Comparison of ENCODE assay signal across 8 cellular contexts in genomic region chrX:373641-374471, GRCh38. TPM values are rescaled to one million over a fixed set of nuclear protein-coding genes. Genes with fewer than 3 reads are reported as not detected.
A peak's percentile ranks its signal among the peaks of the same experiment; 100 is the strongest.
DNase-seq lines count a peak whose midpoint lies in the region; ATAC-seq and TF ChIP-seq lines count a peak whose summit lies in the region.

No MANE protein-coding gene starts in this region.

- H3K27me3 ChIP-seq in heart right ventricle (peaks cover 0 to 41% (median 14%) of the 10 kb centered on the region in 7 donors), gastrocnemius medialis (no peaks in the 10 kb centered on the region), body of pancreas (peaks cover 0 to 3% of the 10 kb centered on the region in 2 donors)

- in situ Hi-C loops in gastrocnemius medialis (cut with MboI; ENCODE audit: low sequenced_read_pairs in 4 of 4), result no loop called here

- H3K36me3 ChIP-seq in heart right ventricle (no peaks in the 10 kb centered on the region), gastrocnemius medialis (no peaks in the 10 kb centered on the region), body of pancreas (replicated peaks in 1 of 2; ENCODE audit: insufficient read depth in 1 of 2, low read depth in 2 of 2) (no peaks in the 10 kb centered on the region)

- DNase-seq in activated T-cell treated with anti-CD3 and anti-CD28 coated beads for 4 hours (peak; percentile 9), heart right ventricle (peak in 1 of 2 donors; percentile 55), gastrocnemius medialis (peak; percentile 39 to 44), body of pancreas (no peak), NCI-H446 (lab: John Stamatoyannopoulos, UW) (no peak)

- H3K27ac ChIP-seq in heart right ventricle (peak overlapping the region in 9 of 10 donors; percentile 33 to 93 (median 83)), gastrocnemius medialis (peak overlapping the region; percentile 89 to 98 (median 94)), body of pancreas (no peak overlapping the region)

- TF ChIP-seq CTCF in heart right ventricle (IDR thresholded peaks at IDR 0.05) (no peak), gastrocnemius medialis (IDR thresholded peaks at IDR 0.05 in 4 of 5, conservative IDR thresholded peaks at IDR 0.05 in 1 of 5) (no peak), body of pancreas (IDR thresholded peaks at IDR 0.05) (no peak)

- H3K4me1 ChIP-seq in heart right ventricle (peaks cover 0 to 52% (median 24%) of the 10 kb centered on the region in 9 donors), gastrocnemius medialis (peaks cover 29 to 30% of the 10 kb centered on the region in 2 donors), body of pancreas (peaks cover 19% of the 10 kb centered on the region)

- peak; percentile 39 to 48 for TF ChIP-seq POLR2A in gastrocnemius medialis (IDR thresholded peaks at IDR 0.05)
- TF ChIP-seq POLR2A in body of pancreas (IDR thresholded peaks at IDR 0.05), result no peak

- ATAC-seq in GM19438 (IDR thresholded peaks at IDR 0.05; ENCODE audit: low read depth, unreplicated experiment) (peak; percentile 61), heart right ventricle (peak; percentile 18 to 49 (median 34)), gastrocnemius medialis (peak; percentile 16 to 17), HG02840 (IDR thresholded peaks at IDR 0.05; ENCODE audit: low FRiP score, unreplicated experiment) (no peak), body of pancreas (no peak), GM18517 (IDR thresholded peaks at IDR 0.05; ENCODE audit: unreplicated experiment) (no peak)

- peak overlapping the region; percentile 21 to 62 (median 51) for H3K4me3 ChIP-seq in heart right ventricle
- peak overlapping the region; percentile 65 to 69 (median 66) for H3K4me3 ChIP-seq in gastrocnemius medialis
- H3K4me3 ChIP-seq in body of pancreas, result no peak overlapping the region

- H3K9me3 ChIP-seq in heart right ventricle (no peaks in the 10 kb centered on the region), gastrocnemius medialis (no peaks in the 10 kb centered on the region), body of pancreas (no peaks in the 10 kb centered on the region)

- 0 to 1% methylated on average over 68 to 93 of the region's 93 CpGs for WGBS in heart right ventricle, 2 donors
- 0 to 1% methylated on average over 6 to 92 of the region's 93 CpGs for WGBS in body of pancreas, 2 donors

- intact Hi-C loops in heart right ventricle (cut with DNase I), result no loop called here
- intact Hi-C loops in gastrocnemius medialis (cut with DNase I; ENCODE audit: low total_unique reads), result loop anchor here (2.0 kb wide), 1 partner anchor 13 kb away; the partner anchor contains the start of gene PPP2R3B
- intact Hi-C loops in body of pancreas (cut with DNase I), result no loop called here

RNA-seq across cellular contexts. Expression of gene PPP2R3B, which starts 12.9 kb away (rescaled TPM):
- total RNA-seq in heart right ventricle, result 100 to 1,000 TPM in 8 of 10 donors, 10 to 100 TPM in 2; 88.3 to 173 (median 128) TPM
- 100 to 1,000 TPM in 1 of 2 donors, 10 to 100 TPM in 1; 73.9 to 362 TPM for polyA plus RNA-seq in heart right ventricle
- total RNA-seq in gastrocnemius medialis, result 100 to 1,000 TPM in 1 of 4 donors, 10 to 100 TPM in 3; 53.8 to 103 (median 69.4) TPM
- total RNA-seq in body of pancreas, result 10 to 100 TPM in 1 of 2 donors, 1 to 10 TPM in 1; 5.6 to 11.4 TPM

RNA-seq across cellular contexts. Expression of gene GTPBP6, which starts 55.3 kb away (rescaled TPM):
- 10 to 100 TPM; 29.8 to 55.4 (median 46.3) TPM for total RNA-seq in heart right ventricle
- polyA plus RNA-seq in heart right ventricle, result 100 to 1,000 TPM in 1 of 2 donors, 10 to 100 TPM in 1; 44.0 to 103 TPM
- total RNA-seq in gastrocnemius medialis, result 10 to 100 TPM; 40.1 to 79.4 (median 46.9) TPM
- total RNA-seq in body of pancreas, result 10 to 100 TPM; 25.7 to 32.4 TPM

Comparison
In these comparisons a context has a peak if more than half of its experiments do, and no peak if none do; other contexts are left out.
1. ATAC-seq: peak in GM19438 (single experiment), heart right ventricle (8 of 8) and gastrocnemius medialis (2 of 2); none in HG02840 (single experiment), body of pancreas (single experiment) and GM18517 (single experiment).
2. DNase-seq: peak in activated T-cell treated with anti-CD3 and anti-CD28 coated beads for 4 hours (single experiment) and gastrocnemius medialis (2 of 2); none in body of pancreas (0 of 4) and NCI-H446 (0 of 2).
3. H3K27ac ChIP-seq: peak in heart right ventricle (9 of 10) and gastrocnemius medialis (4 of 4); none in body of pancreas (0 of 4).
4. H3K4me3 ChIP-seq: peak in heart right ventricle (10 of 10) and gastrocnemius medialis (4 of 4); none in body of pancreas (0 of 2).
5. POLR2A ChIP-seq: peak in gastrocnemius medialis (2 of 2); none in body of pancreas (0 of 3).
6. RNA of gene PPP2R3B, which starts 12.9 kb away (total RNA-seq): 88.3 to 173 TPM in heart right ventricle and 53.8 to 103 TPM in gastrocnemius medialis; 5.6 to 11.4 TPM in body of pancreas; every median in the first group is over 4 times any median in the second.